Comparison of ENCODE assay signal across 17 cellular contexts in genomic region chr21:37780991-37781983, GRCh38.
"Had no signal": no experiment of that assay in that cellular context is flagged by ENCODE, and none has a peak within 500 bp of the region (broad histone marks: within the 10 kb centered on the region; RNA-seq: fewer than 3 reads in every experiment).

No MANE protein-coding gene starts in this region.

- H3K36me3 ChIP-seq: gastroesophageal sphincter, neutrophil, tibial nerve had no signal

- H3K27ac ChIP-seq: body of pancreas, coronary artery, gastroesophageal sphincter, neutrophil, skin epidermis, tibial nerve had no signal

- ATAC-seq: body of pancreas; gastroesophageal sphincter; left lobe of liver; naive thymus-derived CD8-positive, alpha-beta T cell had no signal

- H3K4me3 Mint-ChIP-seq: activated naive CD8-positive, alpha-beta T cell treated with anti-CD3 and anti-CD28 coated beads for 36 hours; activated T-helper 1 cell treated with anti-CD3 and anti-CD28 coated beads, Interleukin-12 subunit alpha, Interleukin-12 subunit beta, Interleukin-2, Interleukin-4 antibody, amounts not matched to agents 30 ng/mL and 10 ng/mL and 1 ng/mL, durations not matched to agents 14 hours and 24 hours and 36 hours; central memory CD8-positive, alpha-beta T cell; naive thymus-derived CD8-positive, alpha-beta T cell had no signal

- H3K4me1 ChIP-seq: body of pancreas, gastroesophageal sphincter, tibial nerve had no signal

- H3K27ac Mint-ChIP-seq: activated naive CD8-positive, alpha-beta T cell treated with anti-CD3 and anti-CD28 coated beads for 36 hours; activated T-helper 1 cell treated with anti-CD3 and anti-CD28 coated beads, Interleukin-12 subunit alpha, Interleukin-12 subunit beta, Interleukin-2, Interleukin-4 antibody, amounts not matched to agents 30 ng/mL and 10 ng/mL and 1 ng/mL, durations not matched to agents 14 hours and 24 hours and 36 hours had no signal

- H3K9me3 ChIP-seq: body of pancreas, neutrophil had no signal

- DNase-seq: activated naive CD8-positive, alpha-beta T cell treated with anti-CD3 and anti-CD28 coated beads for 36 hours; amygdala; body of pancreas; islet precursor cell; naive thymus-derived CD8-positive, alpha-beta T cell; retina; stimulated activated CD4-positive, alpha-beta T cell treated with anti-CD3 and anti-CD28 coated beads, Interleukin-4, amount 100 ng/mL, for 24 hours; stimulated activated naive CD4-positive, alpha-beta T cell; substantia nigra had no signal

- H3K4me3 ChIP-seq: body of pancreas, coronary artery, gastroesophageal sphincter, skin epidermis, tibial nerve had no signal

- H3K36me3 Mint-ChIP-seq: activated naive CD8-positive, alpha-beta T cell treated with anti-CD3 and anti-CD28 coated beads for 36 hours had no signal

- H3K27me3 ChIP-seq: body of pancreas, neutrophil, tibial nerve had no signal

- H3K4me1 Mint-ChIP-seq: activated naive CD8-positive, alpha-beta T cell treated with anti-CD3 and anti-CD28 coated beads for 36 hours; central memory CD8-positive, alpha-beta T cell had no signal
